ENCODE assay signal across 7 cellular contexts in genomic region chr17:63911657-63912100, GRCh38. TPM values are rescaled to one million over a fixed set of nuclear protein-coding genes. Genes with fewer than 3 reads are reported as not detected.
DNase-seq lines count a peak whose midpoint lies in the region; ATAC-seq and TF ChIP-seq lines count a peak whose summit lies in the region.
"Had no signal": no experiment of that assay in that cellular context is flagged by ENCODE, and none has a peak within 500 bp of the region (broad histone marks: within the 10 kb centered on the region; RNA-seq: fewer than 3 reads in every experiment).

No MANE protein-coding gene starts in this region.

- POLR2A ChIA-PET in CD4-positive, alpha-beta memory T cell (lab: Charles Lee; ENCODE audit: partially characterized antibody): interaction anchor here (1.0 to 2.2 kb wide), 3 partner anchors 114 to 234 kb away, joined by 3 to 6 read pairs (median 6); no protein-coding TSS in a partner anchor

- H3K9me3 Mint-ChIP-seq in CD4-positive, alpha-beta memory T cell: no peaks in the 10 kb centered on the region

- peaks cover 0 to 2% of the 10 kb centered on the region in 2 donors for H3K27me3 Mint-ChIP-seq in CD4-positive, alpha-beta memory T cell

- H3K9me3 ChIP-seq in CD4-positive, alpha-beta memory T cell (ENCODE audit: control insufficient read depth in 1 of 2, low read length in 2 of 2): no peaks in the 10 kb centered on the region
- no peaks in the 10 kb centered on the region for H3K9me3 ChIP-seq in lung (ENCODE audit: control insufficient read depth in 2 of 2, insufficient read depth in 1 of 2, low read length in 1 of 2)
- no peaks in the 10 kb centered on the region for H3K9me3 ChIP-seq in uterus
- no peaks in the 10 kb centered on the region for H3K9me3 ChIP-seq in gastroesophageal sphincter

- H3K4me3 ChIP-seq in CD4-positive, alpha-beta memory T cell (ENCODE audit: low read length in 2 of 2): no peak overlapping the region
- H3K4me3 ChIP-seq in lung (no peak overlapping the region), uterus (no peak overlapping the region), gastroesophageal sphincter (no peak overlapping the region)

- no peaks in the 10 kb centered on the region for H3K27me3 ChIP-seq in CD4-positive, alpha-beta memory T cell (ENCODE audit: insufficient read depth, low read length)
- H3K27me3 ChIP-seq in lung (ENCODE audit: control insufficient read depth, insufficient read depth) (no peaks in the 10 kb centered on the region), uterus (no peaks in the 10 kb centered on the region), gastroesophageal sphincter (peaks cover 24% of the 10 kb centered on the region)

- peak; percentile 48 to 63 (median 52) for DNase-seq in CD4-positive, alpha-beta memory T cell
- DNase-seq in NCI-H345 (lab: John Stamatoyannopoulos, UW) (peak; percentile 15), lung (ENCODE audit: low spot score) (no peak), uterus (peak; percentile 31 to 40)
- peak; percentile 7 to 49 (median 28) for DNase-seq in activated naive CD4-positive, alpha-beta T cell (lab: John Stamatoyannopoulos, UW)

- H3K4me3 Mint-ChIP-seq in CD4-positive, alpha-beta memory T cell: no peak overlapping the region

- no peaks in the 10 kb centered on the region for H3K4me1 ChIP-seq in CD4-positive, alpha-beta memory T cell (ENCODE audit: insufficient read depth, low read length)
- H3K4me1 ChIP-seq in lung (ENCODE audit: control insufficient read depth in 2 of 2, insufficient read depth in 2 of 2, low read length in 2 of 2) (no peaks in the 10 kb centered on the region), uterus (no peaks in the 10 kb centered on the region), gastroesophageal sphincter (no peaks in the 10 kb centered on the region)

- H3K27ac Mint-ChIP-seq in CD4-positive, alpha-beta memory T cell: peak overlapping the region in 1 of 7 donors; percentile 87

- H3K36me3 ChIP-seq in CD4-positive, alpha-beta memory T cell (ENCODE audit: insufficient read depth, low read length): no peaks in the 10 kb centered on the region
- H3K36me3 ChIP-seq in lung (ENCODE audit: control insufficient read depth in 2 of 2, insufficient read depth in 2 of 2, low read length in 2 of 2): no peaks in the 10 kb centered on the region
- no peaks in the 10 kb centered on the region for H3K36me3 ChIP-seq in uterus
- H3K36me3 ChIP-seq in gastroesophageal sphincter: no peaks in the 10 kb centered on the region

- TF ChIP-seq EP300 in gastroesophageal sphincter (IDR thresholded peaks at IDR 0.05): no peak

- H3K36me3 Mint-ChIP-seq in CD4-positive, alpha-beta memory T cell: no peaks in the 10 kb centered on the region

- H3K4me1 Mint-ChIP-seq in CD4-positive, alpha-beta memory T cell: peaks cover 0 to 2% (median 0%) of the 10 kb centered on the region in 4 donors

- ATAC-seq in lung (ENCODE audit: insufficient read depth, low FRiP score): no peak
- no peak for ATAC-seq in gastroesophageal sphincter

- CTCF ChIA-PET in CD4-positive, alpha-beta memory T cell (lab: Charles Lee; ENCODE audit: partially characterized antibody): interaction anchor here (0.9 to 14.7 kb wide), 24 partner anchors 8 to 236 kb away, joined by 3 to 351 read pairs (median 4); partner anchors contain the start of gene ICAM2

- H3K27ac ChIP-seq in CD4-positive, alpha-beta memory T cell (ENCODE audit: low read depth, low read length): no peak overlapping the region
- H3K27ac ChIP-seq in lung (ENCODE audit: low read depth in 1 of 2, low read length in 1 of 2): no peak overlapping the region
- H3K27ac ChIP-seq in uterus: no peak overlapping the region
- no peak overlapping the region for H3K27ac ChIP-seq in gastroesophageal sphincter

- intact Hi-C loops in CD4-positive, alpha-beta memory T cell (cut with micrococcal nuclease): loop anchor here (1.0 kb wide), 1 partner anchor 114 kb away; no protein-coding TSS in a partner anchor
- intact Hi-C loops in uterus (cut with DNase I; ENCODE audit: low total_unique reads): loop anchor here (10.0 kb wide), 1 partner anchor 223 kb away; the partner anchor contains the start of gene ERN1

- TF ChIP-seq CTCF in lung (IDR thresholded peaks at IDR 0.05; ENCODE audit: control extremely low read depth, extremely low read depth): peak; percentile 29
- TF ChIP-seq CTCF in uterus (IDR thresholded peaks at IDR 0.05): peak; percentile 51 to 83 (median 64)
- TF ChIP-seq CTCF in gastroesophageal sphincter (IDR thresholded peaks at IDR 0.05): peak in 2 of 4 experiments; percentile 85 to 92

- 36 to 62% methylated on average over 6 to 8 of the region's 8 CpGs for WGBS in lung, 2 donors
- WGBS in gastroesophageal sphincter (ENCODE audit: low coverage in 1 of 2), 2 donors: 20 to 81% methylated on average over 1 to 4 of the region's 8 CpGs

- no peak for TF ChIP-seq POLR2A in uterus (IDR thresholded peaks at IDR 0.05)
- TF ChIP-seq POLR2A in gastroesophageal sphincter (IDR thresholded peaks at IDR 0.05): no peak

RNA-seq across cellular contexts. Expression of gene CSHL1, which starts 0.6 kb away (rescaled TPM):
- not detected for total RNA-seq in CD4-positive, alpha-beta memory T cell
- not detected for polyA plus RNA-seq in CD4-positive, alpha-beta memory T cell
- total RNA-seq in lung (not detected), uterus (not detected), gastroesophageal sphincter (not detected)
- not detected for polyA plus RNA-seq in lung
- total RNA-seq: temporal lobe had no signal

RNA-seq across cellular contexts. Expression of gene GH1, which starts 7.0 kb away (rescaled TPM):
- not detected for total RNA-seq in CD4-positive, alpha-beta memory T cell
- not detected for polyA plus RNA-seq in CD4-positive, alpha-beta memory T cell
- total RNA-seq in lung (not detected), uterus (not detected), gastroesophageal sphincter (not detected)
- polyA plus RNA-seq in lung: not detected
- total RNA-seq: temporal lobe had no signal

RNA-seq across cellular contexts. Expression of gene CSH1, which starts 15.3 kb away (rescaled TPM):
- not detected for total RNA-seq in CD4-positive, alpha-beta memory T cell
- polyA plus RNA-seq in CD4-positive, alpha-beta memory T cell: not detected
- total RNA-seq in lung (not detected), uterus (not detected), gastroesophageal sphincter (not detected)
- polyA plus RNA-seq in lung: not detected
- total RNA-seq: temporal lobe had no signal

RNA-seq across cellular contexts. Expression of gene CD79B, which starts 20.5 kb away (rescaled TPM):
- 10 to 100 TPM; 16.4 to 17.2 TPM for total RNA-seq in CD4-positive, alpha-beta memory T cell
- 10 to 100 TPM; 54.4 to 57.2 TPM for polyA plus RNA-seq in CD4-positive, alpha-beta memory T cell
- total RNA-seq in lung: 1 to 10 TPM; 4.4 to 5.6 TPM
- polyA plus RNA-seq in lung: 1 to 10 TPM; 1.8 to 8.7 TPM
- total RNA-seq in uterus: 10 to 100 TPM in 1 of 4 donors, 1 to 10 TPM in 2, under 1 TPM in 1; 0.29 to 13.4 (median 4.9) TPM
- 1 to 10 TPM in 3 of 4 donors, not detected in 1; 2.0 to 5.9 (median 3.3) TPM for total RNA-seq in gastroesophageal sphincter
- total RNA-seq: temporal lobe had no signal

RNA-seq across cellular contexts. Expression of gene GH2, which starts 29.9 kb away (rescaled TPM):
- total RNA-seq in CD4-positive, alpha-beta memory T cell: not detected
- polyA plus RNA-seq in CD4-positive, alpha-beta memory T cell: not detected
- total RNA-seq in lung: not detected
- polyA plus RNA-seq in lung: not detected
- not detected for total RNA-seq in uterus
- not detected for total RNA-seq in gastroesophageal sphincter
- total RNA-seq: temporal lobe had no signal
